15 cellular contexts compared by ENCODE assay signal in genomic region chr6:170032706-170033309, GRCh38.
"Had no signal": no experiment of that assay in that cellular context is flagged by ENCODE, and none has a peak within 500 bp of the region (broad histone marks: within the 10 kb centered on the region; RNA-seq: fewer than 3 reads in every experiment).

No MANE protein-coding gene starts in this region.

- ATAC-seq: activated naive CD8-positive, alpha-beta T cell treated with anti-CD3 and anti-CD28 coated beads, Interleukin-2, amount 50 U/mL, for 24 hours; right lobe of liver had no signal

- H3K27ac Mint-ChIP-seq: activated CD4-positive, alpha-beta T cell treated with anti-CD3 and anti-CD28 coated beads, Interleukin-2, amount 10 ng/mL, durations not matched to agents 7 days and 5 days; activated naive CD8-positive, alpha-beta T cell treated with anti-CD3 and anti-CD28 coated beads, Interleukin-2, amount 50 U/mL, for 24 hours; naive B cell; T-helper 1 cell treated with Interleukin-12 subunit alpha and Interleukin-12 subunit beta and Interleukin-4 antibody, amounts not matched to agents 30 μg/mL and 1 μg/mL, for 36 hours had no signal

- H3K4me1 Mint-ChIP-seq: activated CD4-positive, alpha-beta T cell treated with anti-CD3 and anti-CD28 coated beads, Interleukin-2, amount 10 ng/mL, durations not matched to agents 7 days and 5 days; activated naive CD8-positive, alpha-beta T cell treated with anti-CD3 and anti-CD28 coated beads, Interleukin-2, amount 50 U/mL, for 24 hours; naive B cell had no signal

- H3K4me2 ChIP-seq: hepatocyte had no signal

- H3K9me3 ChIP-seq: colonic mucosa, right lobe of liver, transverse colon had no signal

- H3K4me3 Mint-ChIP-seq: activated CD4-positive, alpha-beta T cell treated with anti-CD3 and anti-CD28 coated beads, Interleukin-2, amount 10 ng/mL, durations not matched to agents 7 days and 5 days; activated naive CD8-positive, alpha-beta T cell treated with anti-CD3 and anti-CD28 coated beads, Interleukin-2, amount 50 U/mL, for 24 hours; naive B cell; T-helper 1 cell treated with Interleukin-12 subunit alpha and Interleukin-12 subunit beta and Interleukin-4 antibody, amounts not matched to agents 30 μg/mL and 1 μg/mL, for 36 hours had no signal

- H3K36me3 ChIP-seq: cardiac muscle cell, colonic mucosa, right lobe of liver, transverse colon had no signal

- H3K27ac ChIP-seq: cardiac muscle cell, colonic mucosa, epithelial cell of prostate, right lobe of liver had no signal

- H3K27me3 Mint-ChIP-seq: activated CD4-positive, alpha-beta T cell treated with anti-CD3 and anti-CD28 coated beads, Interleukin-2, amount 10 ng/mL, durations not matched to agents 7 days and 5 days had no signal

- DNase-seq: activated CD4-positive, alpha-beta T cell treated with anti-CD3 and anti-CD28 coated beads, Interleukin-2, amount 10 ng/mL, durations not matched to agents 7 days and 5 days; activated naive CD8-positive, alpha-beta T cell treated with anti-CD3 and anti-CD28 coated beads, Interleukin-2, amount 50 U/mL, for 24 hours; colonic mucosa; effector CD8-positive, alpha-beta T cell; kidney glomerular epithelial cell; naive B cell; SHP77; stimulated activated CD4-positive, alpha-beta T cell treated with anti-CD3 and anti-CD28 coated beads, Interleukin-4, amount 100 ng/mL, for 1 hour had no signal

- H3K4me3 ChIP-seq: cardiac muscle cell, colonic mucosa, hepatocyte, lung, right lobe of liver, transverse colon had no signal

- H3K79me2 ChIP-seq: hepatocyte had no signal

- H3K27me3 ChIP-seq: cardiac muscle cell, colonic mucosa, hepatocyte, right lobe of liver, transverse colon had no signal

- H2AFZ ChIP-seq: hepatocyte had no signal
